In genomic region chr9:131496844-131497425, GRCh38 we compare ENCODE assay signal across 1 cellular context.
TF ChIP-seq lines count a peak whose summit lies in the region.

No MANE protein-coding gene starts in this region.

TF ChIP-seq in GM12878, 131 proteins besides CTCF, POLR2A, EP300 and RAD21:
- TF ChIP-seq POLR2AphosphoS5 (IDR thresholded peaks at IDR 0.05; ENCODE audit: low read length): 0 out of 2 replicates have a peak, but pooled peaks have one; percentile 11
- no peak for TF ChIP-seq YBX1 (IDR thresholded peaks at IDR 0.05)
